Comparison of ENCODE assay signal across 1 cellular context in genomic region chr2:144279165-144279564, GRCh38.
TF ChIP-seq lines count a peak whose summit lies in the region.

No MANE protein-coding gene starts in this region.

TF ChIP-seq in GM23338, 12 proteins besides CTCF, POLR2A, EP300 and RAD21 (continued from another document):
- TF ChIP-seq ZNF462 (CRISPR knock-in tag; IDR thresholded peaks at IDR 0.05): no peak
- TF ChIP-seq NANOG (IDR thresholded peaks at IDR 0.05; ENCODE audit: borderline replicate concordance): no peak
- TF ChIP-seq STAT1 (IDR thresholded peaks at IDR 0.05; ENCODE audit: unreplicated experiment): no peak
- TF ChIP-seq EZH2 (IDR thresholded peaks at IDR 0.05; ENCODE audit: low read depth, unreplicated experiment): no peak
- no peak for TF ChIP-seq REST (IDR thresholded peaks at IDR 0.05; ENCODE audit: unreplicated experiment)
TF ChIP-seq in GM23338: peak in this region for 0.
